Comparison of ENCODE assay signal across 8 cellular contexts in the genomic region with DNA sequence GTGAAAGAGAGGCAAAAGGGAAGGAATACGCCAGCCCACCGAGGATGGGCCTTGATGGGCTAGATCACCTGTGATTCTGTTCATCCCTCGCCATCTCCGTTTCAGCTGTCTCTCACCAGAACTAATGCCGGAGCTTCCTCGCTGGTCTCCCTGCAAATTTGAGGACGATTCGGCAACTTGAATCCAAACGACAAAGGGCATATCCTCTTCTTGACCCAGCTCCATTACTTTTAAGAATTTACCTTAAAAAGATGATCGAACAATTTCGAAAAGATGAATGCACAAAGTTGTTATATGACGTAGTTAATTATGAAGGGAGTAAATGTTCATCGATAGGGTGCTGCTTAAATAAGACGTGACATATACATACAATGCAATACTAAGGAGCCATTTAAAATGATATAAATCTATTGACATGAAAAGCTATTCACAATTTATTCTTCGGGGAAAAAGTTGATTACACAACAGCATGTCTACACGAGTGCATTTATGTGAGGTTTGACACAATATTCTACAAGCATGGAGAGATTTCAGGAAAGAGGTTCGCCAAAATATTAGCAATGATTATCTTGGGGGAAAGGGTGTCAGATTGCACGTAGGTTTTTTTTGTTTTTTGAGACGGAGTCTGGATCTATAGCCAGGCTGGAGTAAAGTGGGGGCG. TPM values are rescaled to one million over a fixed set of nuclear protein-coding genes. Genes with fewer than 3 reads are reported as not detected.
DNase-seq lines count a peak whose midpoint lies in the region; ATAC-seq and TF ChIP-seq lines count a peak whose summit lies in the region.

No MANE protein-coding gene starts in this region.

- WGBS in right cardiac atrium = 36% methylated on average over 20 of the region's 20 CpGs

- ATAC-seq in GM18909 (IDR thresholded peaks at IDR 0.05; ENCODE audit: poor library complexity, unreplicated experiment) (peak; percentile 13), T-cell (replicated peaks in 1 of 4) (no peak), right cardiac atrium (no peak)
- no peak for ATAC-seq in stimulated activated naive B cell treated with anti-CD40 and anti-IgM and Interleukin-4, amounts not matched to agents 10 μg/mL and 1 μg/mL and 100 μg/mL, for 72 hours (replicated peaks)

- H3K27ac ChIP-seq in right cardiac atrium (ENCODE audit: low read length) = peak overlapping the region; percentile 87

- intact Hi-C loops in right cardiac atrium (cut with DNase I) = loop anchor here in 1 of 4 donors (10.0 kb wide), 1 partner anchor 194 kb away; no protein-coding TSS in a partner anchor

- TF ChIP-seq CTCF in AG04449 (IDR thresholded peaks at IDR 0.05; ENCODE audit: insufficient read depth, low read length, missing control alignments) = no peak

- H3K4me1 ChIP-seq in right cardiac atrium (ENCODE audit: control insufficient read depth, insufficient read depth, low read length) = peaks cover 12% of the 10 kb centered on the region

- CTCF ChIA-PET in AG04449 (lab: Yijun Ruan, JAX) (interaction anchor here (1.0 to 3.0 kb wide), 4 partner anchors 23 to 248 kb away, joined by 3 to 14 read pairs (median 4); no protein-coding TSS in a partner anchor), T-cell (lab: Charles Lee) (interaction anchor here in 1 of 2 donors (1.1 to 1.5 kb wide), 2 partner anchors 27 to 62 kb away, joined by 3 to 5 read pairs; no protein-coding TSS in a partner anchor)

- POLR2A ChIA-PET in AG04449 (lab: Yijun Ruan, JAX) = interaction anchor here (0.5 to 0.7 kb wide), 5 partner anchors 21 to 291 kb away, joined by 3 to 4 read pairs (median 3); partner anchors contain the start of gene ARHGEF17
- POLR2A ChIA-PET in T-cell (lab: Charles Lee) = no interaction called here

- no peaks in the 10 kb centered on the region for H3K36me3 Mint-ChIP-seq in T-cell
- H3K36me3 Mint-ChIP-seq in stimulated activated naive B cell treated with anti-CD40 and anti-IgM and Interleukin-4, amounts not matched to agents 10 μg/mL and 1 μg/mL and 100 μg/mL, for 72 hours = peaks cover 3 to 4% of the 10 kb centered on the region in 2 donors

- H3K4me3 ChIP-seq in AG04449 (ENCODE audit: low read depth, low read length) = peak overlapping the region; percentile 82
- peak overlapping the region; percentile 95 for H3K4me3 ChIP-seq in right cardiac atrium (ENCODE audit: low read length)

- H3K27ac Mint-ChIP-seq in T-cell = peak overlapping the region; percentile 93 to 94
- H3K27ac Mint-ChIP-seq in stimulated activated naive B cell treated with anti-CD40 and anti-IgM and Interleukin-4, amounts not matched to agents 10 μg/mL and 1 μg/mL and 100 μg/mL, for 72 hours = peak overlapping the region; percentile 91

- no peaks in the 10 kb centered on the region for H3K27me3 Mint-ChIP-seq in T-cell
- no peaks in the 10 kb centered on the region for H3K27me3 Mint-ChIP-seq in stimulated activated naive B cell treated with anti-CD40 and anti-IgM and Interleukin-4, amounts not matched to agents 10 μg/mL and 1 μg/mL and 100 μg/mL, for 72 hours

- no peaks in the 10 kb centered on the region for H3K9me3 ChIP-seq in right cardiac atrium (ENCODE audit: control insufficient read depth, low read length)

- DNase-seq in AG04449 (ENCODE audit: low read depth, low spot score) = no peak
- no peak for DNase-seq in T-cell
- no peak for DNase-seq in right cardiac atrium
- no peak for DNase-seq in stimulated activated naive B cell treated with anti-CD40 and anti-IgM and Interleukin-4, amounts not matched to agents 10 μg/mL and 1 μg/mL and 100 μg/mL, for 72 hours
- DNase-seq in NCI-H2081 (lab: John Stamatoyannopoulos, UW) = no peak
- DNase-seq in C1 segment of cervical spinal cord (lab: John Stamatoyannopoulos, UW) = no peak
- no peak for DNase-seq in retina

- peak overlapping the region; percentile 90 to 94 (median 94) for H3K4me3 Mint-ChIP-seq in T-cell
- H3K4me3 Mint-ChIP-seq in stimulated activated naive B cell treated with anti-CD40 and anti-IgM and Interleukin-4, amounts not matched to agents 10 μg/mL and 1 μg/mL and 100 μg/mL, for 72 hours = peak overlapping the region; percentile 90

- H3K27me3 ChIP-seq in right cardiac atrium (ENCODE audit: control insufficient read depth, insufficient read depth) = no peaks in the 10 kb centered on the region

- no peaks in the 10 kb centered on the region for H3K9me3 Mint-ChIP-seq in T-cell
- no peaks in the 10 kb centered on the region for H3K9me3 Mint-ChIP-seq in stimulated activated naive B cell treated with anti-CD40 and anti-IgM and Interleukin-4, amounts not matched to agents 10 μg/mL and 1 μg/mL and 100 μg/mL, for 72 hours

- H3K4me1 Mint-ChIP-seq in T-cell = peaks cover 36 to 45% (median 41%) of the 10 kb centered on the region in 3 donors
- H3K4me1 Mint-ChIP-seq in stimulated activated naive B cell treated with anti-CD40 and anti-IgM and Interleukin-4, amounts not matched to agents 10 μg/mL and 1 μg/mL and 100 μg/mL, for 72 hours = peaks cover 17 to 37% of the 10 kb centered on the region in 2 donors

RNA-seq across cellular contexts. Expression of gene FAM168A, which starts 0.9 kb away (rescaled TPM):
- total RNA-seq in T-cell (10 to 100 TPM; 23.6 to 27.0 (median 24.7) TPM), right cardiac atrium (10 to 100 TPM; 35.8 to 46.2 (median 41.2) TPM)
- 14.2 TPM for polyA plus RNA-seq in right cardiac atrium

RNA-seq across cellular contexts. Expression of gene PLEKHB1, which starts 47.5 kb away (rescaled TPM):
- total RNA-seq in T-cell (10 to 100 TPM; 50.8 to 70.6 (median 61.1) TPM), right cardiac atrium (10 to 100 TPM; 11.7 to 31.5 (median 19.9) TPM)
- 15.6 TPM for polyA plus RNA-seq in right cardiac atrium
